ENCODE assay signal across 8 cellular contexts in genomic region chr4:98996056-98996941, GRCh38. TPM values are rescaled to one million over a fixed set of nuclear protein-coding genes. Genes with fewer than 3 reads are reported as not detected.
DNase-seq lines count a peak whose midpoint lies in the region; ATAC-seq, FAIRE-seq and TF ChIP-seq lines count a peak whose summit lies in the region.

No MANE protein-coding gene starts in this region.

- intact Hi-C loops in Right ventricle myocardium superior (cut with DNase I) (no loop called here), left ventricle myocardium superior (cut with micrococcal nuclease) (loop anchor here (5.0 kb wide), 1 partner anchor 61 kb away; no protein-coding TSS in a partner anchor)

- H3K27ac ChIP-seq in astrocyte (ENCODE audit: low read depth, low read length) (peak overlapping the region; percentile 77), skeletal muscle tissue (ENCODE audit: low read depth, low read length) (peak overlapping the region; percentile 77)

- no peak for DNase-seq in Right ventricle myocardium superior
- DNase-seq in left ventricle myocardium superior = no peak
- peak; percentile 1 to 41 for DNase-seq in NOMO-1 (lab: John Stamatoyannopoulos, UW; ENCODE audit: unreplicated experiment in 2 of 2)
- peak; percentile 10 for DNase-seq in astrocyte (ENCODE audit: low read depth)
- DNase-seq in left lobe of liver (ENCODE audit: low spot score) = no peak

- H4K20me1 ChIP-seq in astrocyte (ENCODE audit: insufficient read depth, low read length) = peaks cover 39% of the 10 kb centered on the region

- H3K79me2 ChIP-seq in astrocyte (ENCODE audit: insufficient read depth, low read length) = peaks cover 53% of the 10 kb centered on the region

- H3K4me3 Mint-ChIP-seq in astrocyte (ENCODE audit: unreplicated experiment) = peak overlapping the region; percentile 96

- no peak for FAIRE-seq in astrocyte (lab: Jason Lieb, UNC)

- H3K4me1 Mint-ChIP-seq in astrocyte (ENCODE audit: low read depth, unreplicated experiment) = peaks cover 14% of the 10 kb centered on the region

- peak overlapping the region; percentile 88 for H3K9ac ChIP-seq in astrocyte (ENCODE audit: low read length)
- peak overlapping the region; percentile 69 to 90 (median 87) for H3K9ac ChIP-seq in skeletal muscle tissue (ENCODE audit: low read depth in 1 of 3, low read length in 3 of 3)

- H3K27me3 ChIP-seq in astrocyte (ENCODE audit: insufficient read depth, low read length) (no peaks in the 10 kb centered on the region), skeletal muscle tissue (ENCODE audit: control insufficient read depth in 3 of 3, insufficient read depth in 3 of 3, low read length in 3 of 3) (no peaks in the 10 kb centered on the region)

- peak overlapping the region; percentile 99 for H2AFZ ChIP-seq in astrocyte (ENCODE audit: low read depth, low read length)

- no peak for TF ChIP-seq CTCF in astrocyte (IDR thresholded peaks at IDR 0.05; ENCODE audit: insufficient read depth, low read depth, low read length)

- H3K36me3 Mint-ChIP-seq in astrocyte (ENCODE audit: low read depth, unreplicated experiment) = peaks cover 2% of the 10 kb centered on the region

- H3K4me1 ChIP-seq in astrocyte (ENCODE audit: insufficient read depth, low read length) (peaks cover 5% of the 10 kb centered on the region), skeletal muscle tissue (ENCODE audit: control insufficient read depth in 3 of 3, insufficient read depth in 3 of 3, low read length in 3 of 3) (peaks cover 4 to 7% (median 5%) of the 10 kb centered on the region in 3 donors)

- H3K27ac Mint-ChIP-seq in astrocyte (ENCODE audit: unreplicated experiment) = peak overlapping the region; percentile 21

- no peaks in the 10 kb centered on the region for H3K27me3 Mint-ChIP-seq in astrocyte (ENCODE audit: low read depth, unreplicated experiment)

- peak overlapping the region; percentile 98 for H3K4me2 ChIP-seq in astrocyte (ENCODE audit: low read length)

- H3K36me3 ChIP-seq in astrocyte (ENCODE audit: insufficient read depth, low read length) (no peaks in the 10 kb centered on the region), skeletal muscle tissue (ENCODE audit: control insufficient read depth in 3 of 3, insufficient read depth in 3 of 3, low read length in 3 of 3) (peaks cover 0 to 2% (median 0%) of the 10 kb centered on the region in 3 donors)

- H3K4me3 ChIP-seq in astrocyte (ENCODE audit: insufficient read depth, low read depth, low read length) = peak overlapping the region; percentile 91
- peak overlapping the region; percentile 94 for H3K4me3 ChIP-seq in iPS-11a (ENCODE audit: low read depth, low read length)
- H3K4me3 ChIP-seq in skeletal muscle tissue (ENCODE audit: low read length in 3 of 3) = peak overlapping the region; percentile 85 to 98 (median 94)

- H3K9me3 Mint-ChIP-seq in astrocyte (ENCODE audit: unreplicated experiment) = peaks cover 3% of the 10 kb centered on the region

- ATAC-seq in Right ventricle myocardium superior (ENCODE audit: poor library complexity) = peak; percentile 1
- no peak for ATAC-seq in left ventricle myocardium superior
- peak; percentile 24 for ATAC-seq in HG03095 (IDR thresholded peaks at IDR 0.05; ENCODE audit: unreplicated experiment)
- no peak for ATAC-seq in left lobe of liver

- no peaks in the 10 kb centered on the region for H3K9me3 ChIP-seq in astrocyte (ENCODE audit: insufficient read depth, low read depth, low read length)
- no peaks in the 10 kb centered on the region for H3K9me3 ChIP-seq in skeletal muscle tissue (ENCODE audit: control insufficient read depth in 3 of 3, low read length in 3 of 3)

RNA-seq across cellular contexts. Expression of gene METAP1, which starts 0.8 kb away (rescaled TPM):
- 57.5 TPM for total RNA-seq in Right ventricle myocardium superior
- total RNA-seq in left ventricle myocardium superior = 75.8 TPM
- 54.2 and 60.9 TPM in 2 replicates for total RNA-seq in astrocyte
- 16.2 TPM for total RNA-seq in skeletal muscle tissue
- total RNA-seq in left lobe of liver = 14.6 TPM

Comparison
In these comparisons a context has a peak if more than half of its experiments do, and no peak if none do; other contexts are left out.
1. ATAC-seq: peak in Right ventricle myocardium superior (single experiment) and HG03095 (single experiment); none in left ventricle myocardium superior (single experiment) and left lobe of liver (single experiment).
2. DNase-seq: peak in NOMO-1 (2 of 2) and astrocyte (single experiment); none in Right ventricle myocardium superior (single experiment), left ventricle myocardium superior (single experiment) and left lobe of liver (single experiment).
3. Peak in every context shown above with its lines, with median percentiles within 50 percentile points of each other: H3K4me3 ChIP-seq.